2 cellular contexts compared by ENCODE assay signal in genomic region chr19:47371269-47371668, GRCh38.
TF ChIP-seq lines count a peak whose summit lies in the region.

No MANE protein-coding gene starts in this region.

TF ChIP-seq in IMR-90, 13 proteins besides CTCF, POLR2A, EP300 and RAD21:
- no peak for TF ChIP-seq CHD1 (IDR thresholded peaks at IDR 0.05; ENCODE audit: low read depth, low read length)
- no peak for TF ChIP-seq MXI1 (IDR thresholded peaks at IDR 0.05; ENCODE audit: borderline replicate concordance, low read depth, low read length)
- TF ChIP-seq BHLHE40 (IDR thresholded peaks at IDR 0.05; ENCODE audit: low read depth, low read length): no peak
- no peak for TF ChIP-seq MAZ (IDR thresholded peaks at IDR 0.05; ENCODE audit: borderline replicate concordance, low read depth, low read length)
- TF ChIP-seq MAFK (IDR thresholded peaks at IDR 0.05; ENCODE audit: low read depth, low read length): no peak
- no peak for TF ChIP-seq CEBPB (IDR thresholded peaks at IDR 0.05; ENCODE audit: low read depth, low read length)
- TF ChIP-seq RCOR1 (IDR thresholded peaks at IDR 0.05; ENCODE audit: insufficient replicate concordance, low read length): no peak
- no peak for TF ChIP-seq USF2 (IDR thresholded peaks at IDR 0.05; ENCODE audit: low read depth, low read length)
- no peak for TF ChIP-seq SMC3 (IDR thresholded peaks at IDR 0.05; ENCODE audit: low read depth, low read length)
- no peak for TF ChIP-seq FOS (IDR thresholded peaks at IDR 0.05; ENCODE audit: low read depth, low read length)
- TF ChIP-seq ELK1 (IDR thresholded peaks at IDR 0.05; ENCODE audit: borderline replicate concordance, low read depth, low read length): no peak
- no peak for TF ChIP-seq RFX5 (IDR thresholded peaks at IDR 0.05; ENCODE audit: low read depth, low read length)
- TF ChIP-seq NFE2L2 (IDR thresholded peaks at IDR 0.05; ENCODE audit: low read depth, low read length): no peak

TF ChIP-seq in K562, 482 proteins besides CTCF, POLR2A, EP300 and RAD21:
- TF ChIP-seq ZNF3 (CRISPR knock-in tag; IDR thresholded peaks at IDR 0.05): no peak
- TF ChIP-seq RBFOX2 (IDR thresholded peaks at IDR 0.05; ENCODE audit: low read depth, low read length): peak; percentile 41; the same call in 1 of the 2 replicates
